ENCODE assay signal across 23 cellular contexts in genomic region chr14:59638885-59639284, GRCh38.
A peak's percentile ranks its signal among the peaks of the same experiment; 100 is the strongest.
DNase-seq lines count a peak whose midpoint lies in the region; ATAC-seq and TF ChIP-seq lines count a peak whose summit lies in the region.
"Had no signal": no experiment of that assay in that cellular context is flagged by ENCODE, and none has a peak within 500 bp of the region (broad histone marks: within the 10 kb centered on the region; RNA-seq: fewer than 3 reads in every experiment).

No MANE protein-coding gene starts in this region.

- H3K4me3 Mint-ChIP-seq in activated naive CD4-positive, alpha-beta T cell treated with anti-CD3 and anti-CD28 coated beads for 36 hours, result no peak overlapping the region
- H3K4me3 Mint-ChIP-seq: activated CD8-positive, alpha-beta T cell treated with anti-CD3 and anti-CD28 coated beads, Interleukin-2, amount 10 ng/mL, durations not matched to agents 7 days and 5 days; activated naive CD8-positive, alpha-beta T cell treated with anti-CD3 and anti-CD28 coated beads, Interleukin-2, amount 50 U/mL, for 24 hours; B cell; CD8-positive, alpha-beta memory T cell; stimulated activated naive B cell treated with anti-CD40 and anti-IgM and Interleukin-4, amounts not matched to agents 10 μg/mL and 1 μg/mL and 100 μg/mL, for 72 hours had no signal

- intact Hi-C loops in activated naive CD4-positive, alpha-beta T cell treated with anti-CD3 and anti-CD28 coated beads for 36 hours (cut with micrococcal nuclease), result no loop called here

- H3K4me1 Mint-ChIP-seq in activated naive CD4-positive, alpha-beta T cell treated with anti-CD3 and anti-CD28 coated beads for 36 hours (ENCODE audit: low read depth), result no peaks in the 10 kb centered on the region
- H3K4me1 Mint-ChIP-seq: activated naive CD8-positive, alpha-beta T cell treated with anti-CD3 and anti-CD28 coated beads, Interleukin-2, amount 50 U/mL, for 24 hours; B cell; CD8-positive, alpha-beta memory T cell had no signal

- H3K27me3 Mint-ChIP-seq in activated naive CD4-positive, alpha-beta T cell treated with anti-CD3 and anti-CD28 coated beads for 36 hours (ENCODE audit: low read depth), result peaks cover 6% of the 10 kb centered on the region
- H3K27me3 Mint-ChIP-seq: B cell had no signal

- DNase-seq in iPS-NIHi11 (ENCODE audit: low spot score) (no peak), HEK293T (ENCODE audit: extremely low spot score) (no peak)
- no peak for DNase-seq in activated naive CD4-positive, alpha-beta T cell treated with anti-CD3 and anti-CD28 coated beads for 36 hours
- DNase-seq: activated CD8-positive, alpha-beta T cell treated with anti-CD3 and anti-CD28 coated beads, Interleukin-2, amount 10 ng/mL, durations not matched to agents 7 days and 5 days; activated gamma-delta T cell; activated naive CD8-positive, alpha-beta T cell treated with anti-CD3 and anti-CD28 coated beads, Interleukin-2, amount 50 U/mL, for 24 hours; activated T-cell treated with anti-CD3 and anti-CD28 coated beads, Interleukin-2, amount 50 U/mL, for 1 hour; CD8-positive, alpha-beta memory T cell; kidney glomerular epithelial cell; NCI-H1694 treated with DMSO at 0.1 percent for 48 hours; NCI-H526 treated with DMSO at 0.1 percent for 48 hours; pancreas; stimulated activated CD4-positive, alpha-beta T cell treated with anti-CD3 and anti-CD28 coated beads, Interleukin-4, amount 100 ng/mL, for 1 hour; stimulated activated naive B cell treated with anti-CD40 and anti-IgM and Interleukin-4, amounts not matched to agents 10 μg/mL and 1 μg/mL and 100 μg/mL, for 72 hours; T-helper 1 cell had no signal

- POLR2A ChIA-PET in HEK293T (lab: Yijun Ruan, JAX), result interaction anchor here (1.0 kb wide), 1 partner anchor 609 kb away, joined by 3 read pairs; no protein-coding TSS in a partner anchor

- no peaks in the 10 kb centered on the region for H3K36me3 Mint-ChIP-seq in activated naive CD4-positive, alpha-beta T cell treated with anti-CD3 and anti-CD28 coated beads for 36 hours (ENCODE audit: low read depth)
- H3K36me3 Mint-ChIP-seq: CD8-positive, alpha-beta memory T cell; stimulated activated naive B cell treated with anti-CD40 and anti-IgM and Interleukin-4, amounts not matched to agents 10 μg/mL and 1 μg/mL and 100 μg/mL, for 72 hours had no signal

- no peak overlapping the region for H3K27ac Mint-ChIP-seq in activated naive CD4-positive, alpha-beta T cell treated with anti-CD3 and anti-CD28 coated beads for 36 hours
- H3K27ac Mint-ChIP-seq: activated CD8-positive, alpha-beta T cell treated with anti-CD3 and anti-CD28 coated beads, Interleukin-2, amount 10 ng/mL, durations not matched to agents 7 days and 5 days; activated naive CD8-positive, alpha-beta T cell treated with anti-CD3 and anti-CD28 coated beads, Interleukin-2, amount 50 U/mL, for 24 hours; B cell; CD8-positive, alpha-beta memory T cell; stimulated activated naive B cell treated with anti-CD40 and anti-IgM and Interleukin-4, amounts not matched to agents 10 μg/mL and 1 μg/mL and 100 μg/mL, for 72 hours had no signal

- ATAC-seq in GM18511 (IDR thresholded peaks at IDR 0.05; ENCODE audit: unreplicated experiment) (peak; percentile 89), GM19463 (IDR thresholded peaks at IDR 0.05; ENCODE audit: unreplicated experiment) (peak; percentile 72), HG02943 (IDR thresholded peaks at IDR 0.05; ENCODE audit: low read depth, unreplicated experiment) (peak; percentile 65), HG03432 (IDR thresholded peaks at IDR 0.05; ENCODE audit: unreplicated experiment) (peak; percentile 85), GM21381 (IDR thresholded peaks at IDR 0.05; ENCODE audit: unreplicated experiment) (no peak)
- ATAC-seq: A549; activated CD8-positive, alpha-beta T cell treated with anti-CD3 and anti-CD28 coated beads, Interleukin-2, amount 10 ng/mL, durations not matched to agents 7 days and 5 days; activated naive CD8-positive, alpha-beta T cell treated with anti-CD3 and anti-CD28 coated beads, Interleukin-2, amount 50 U/mL, for 24 hours; HCT116; pancreas; stimulated activated naive B cell treated with anti-CD40 and anti-IgM and Interleukin-4, amounts not matched to agents 10 μg/mL and 1 μg/mL and 100 μg/mL, for 72 hours had no signal

- CTCF ChIA-PET in activated naive CD4-positive, alpha-beta T cell treated with anti-CD3 and anti-CD28 coated beads for 36 hours (lab: Charles Lee), result interaction anchor here (0.6 kb wide), 1 partner anchor 534 kb away, joined by 3 read pairs; no protein-coding TSS in a partner anchor
- CTCF ChIA-PET in HEK293T (lab: Yijun Ruan, JAX), result no interaction called here

- H3K9me3 Mint-ChIP-seq in activated naive CD4-positive, alpha-beta T cell treated with anti-CD3 and anti-CD28 coated beads for 36 hours, result no peaks in the 10 kb centered on the region

TF ChIP-seq in HEK293T, 16 proteins besides CTCF, POLR2A, EP300 and RAD21:
- no peak for TF ChIP-seq FOXK2 (IDR thresholded peaks at IDR 0.05)
- no peak for TF ChIP-seq HDGF (IDR thresholded peaks at IDR 0.05; ENCODE audit: borderline replicate concordance)
- no peak for TF ChIP-seq ELF4 (IDR thresholded peaks at IDR 0.05)
- TF ChIP-seq LEF1 (IDR thresholded peaks at IDR 0.05; ENCODE audit: borderline replicate concordance), result no peak
- TF ChIP-seq SP1 (IDR thresholded peaks at IDR 0.05), result no peak
- TF ChIP-seq L3MBTL2 (conservative IDR thresholded peaks at IDR 0.05), result no peak
- TF ChIP-seq NFRKB (IDR thresholded peaks at IDR 0.05), result no peak
- no peak for TF ChIP-seq FOXA1 (IDR thresholded peaks at IDR 0.05)
- TF ChIP-seq BHLHE40 (IDR thresholded peaks at IDR 0.05; ENCODE audit: borderline replicate concordance), result no peak
- TF ChIP-seq ZNF384 (IDR thresholded peaks at IDR 0.05), result no peak
- TF ChIP-seq ARNT (IDR thresholded peaks at IDR 0.05), result no peak
- TF ChIP-seq TARDBP (IDR thresholded peaks at IDR 0.05), result no peak
- TF ChIP-seq, protein P1, sequence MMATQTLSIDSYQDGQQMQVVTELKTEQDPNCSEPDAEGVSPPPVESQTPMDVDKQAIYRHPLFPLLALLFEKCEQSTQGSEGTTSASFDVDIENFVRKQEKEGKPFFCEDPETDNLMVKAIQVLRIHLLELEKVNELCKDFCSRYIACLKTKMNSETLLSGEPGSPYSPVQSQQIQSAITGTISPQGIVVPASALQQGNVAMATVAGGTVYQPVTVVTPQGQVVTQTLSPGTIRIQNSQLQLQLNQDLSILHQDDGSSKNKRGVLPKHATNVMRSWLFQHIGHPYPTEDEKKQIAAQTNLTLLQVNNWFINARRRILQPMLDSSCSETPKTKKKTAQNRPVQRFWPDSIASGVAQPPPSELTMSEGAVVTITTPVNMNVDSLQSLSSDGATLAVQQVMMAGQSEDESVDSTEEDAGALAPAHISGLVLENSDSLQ (IDR thresholded peaks at IDR 0.05), result no peak
- no peak for TF ChIP-seq SUZ12 (IDR thresholded peaks at IDR 0.05)
- no peak for TF ChIP-seq FOXM1 (IDR thresholded peaks at IDR 0.05; ENCODE audit: borderline replicate concordance)
- TF ChIP-seq CTBP1 (IDR thresholded peaks at IDR 0.05; ENCODE audit: borderline replicate concordance), result no peak
